ENCODE assay signal across 8 cellular contexts in the genomic region with DNA sequence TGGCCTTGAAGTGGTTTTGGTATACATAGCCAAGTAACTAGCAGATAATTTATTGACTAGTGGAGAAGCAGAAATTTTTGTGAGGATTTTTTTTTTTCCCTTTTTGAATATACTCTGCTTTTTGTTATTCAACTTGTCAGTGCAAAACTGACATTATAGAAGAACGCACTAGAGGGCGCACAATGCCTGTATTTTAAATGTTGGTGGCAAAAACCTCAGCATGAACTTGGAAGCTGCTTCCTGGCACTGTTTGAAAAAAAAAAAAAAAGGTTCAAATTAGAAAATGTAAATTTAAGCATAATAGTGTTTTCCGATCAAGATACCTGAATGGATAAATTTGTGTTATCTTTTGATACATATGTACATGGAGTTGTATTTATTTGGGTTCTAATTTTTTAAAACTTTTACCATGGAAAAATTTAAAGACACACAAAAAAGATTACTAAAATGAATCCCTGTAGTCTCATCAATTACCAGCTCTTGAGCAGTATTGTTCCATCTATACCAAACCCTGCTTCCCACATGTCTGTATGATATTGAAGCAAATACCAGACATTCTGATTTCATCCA. TPM values are rescaled to one million over a fixed set of nuclear protein-coding genes. Genes with fewer than 3 reads are reported as not detected.
A peak's percentile ranks its signal among the peaks of the same experiment; 100 is the strongest.
DNase-seq lines count a peak whose midpoint lies in the region; ATAC-seq and TF ChIP-seq lines count a peak whose summit lies in the region.

No MANE protein-coding gene starts in this region.

- TF ChIP-seq CTCF in CD4-positive, alpha-beta T cell (IDR thresholded peaks at IDR 0.05) = peak; percentile 90
- peak; percentile 75 to 94 for TF ChIP-seq CTCF in GM23338 (conservative IDR thresholded peaks at IDR 0.05; ENCODE audit: low read depth in 2 of 2)

- H2AFZ ChIP-seq in GM23338 = no peak overlapping the region

- CTCF ChIA-PET in CD4-positive, alpha-beta T cell (lab: Charles Lee) = interaction anchor here (0.7 to 3.5 kb wide), 17 partner anchors 17 to 546 kb away, joined by 3 to 30 read pairs (median 3); no protein-coding TSS in a partner anchor

- no peak overlapping the region for H3K4me2 ChIP-seq in GM23338

- no peaks in the 10 kb centered on the region for H3K9me2 ChIP-seq in GM23338 (ENCODE audit: insufficient read depth)

- no peaks in the 10 kb centered on the region for H3K9me3 ChIP-seq in CD4-positive, alpha-beta T cell (ENCODE audit: control insufficient read depth, low read length)

- H3K27me3 Mint-ChIP-seq in CD4-positive, alpha-beta T cell = no peaks in the 10 kb centered on the region
- H3K27me3 Mint-ChIP-seq in GM23338 (ENCODE audit: insufficient read depth, low read depth, poor library complexity) = no peaks in the 10 kb centered on the region
- H3K27me3 Mint-ChIP-seq in memory B cell = no peaks in the 10 kb centered on the region

- H3K9me3 Mint-ChIP-seq in CD4-positive, alpha-beta T cell = no peaks in the 10 kb centered on the region
- no peaks in the 10 kb centered on the region for H3K9me3 Mint-ChIP-seq in GM23338
- no peaks in the 10 kb centered on the region for H3K9me3 Mint-ChIP-seq in memory B cell

- no peaks in the 10 kb centered on the region for H3K27me3 ChIP-seq in CD4-positive, alpha-beta T cell (ENCODE audit: control insufficient read depth, insufficient read depth, low read length)
- H3K27me3 ChIP-seq in GM23338 (ENCODE audit: insufficient read depth) = no peaks in the 10 kb centered on the region

- no peaks in the 10 kb centered on the region for H3K79me2 ChIP-seq in GM23338 (replicated peaks; ENCODE audit: insufficient read depth)

- no peak overlapping the region for H3K4me3 ChIP-seq in GM23338

- no peak overlapping the region for H3K4me3 Mint-ChIP-seq in CD4-positive, alpha-beta T cell
- H3K4me3 Mint-ChIP-seq in GM23338 = no peak overlapping the region
- H3K4me3 Mint-ChIP-seq in memory B cell = no peak overlapping the region

- peak; percentile 24 to 62 (median 50) for DNase-seq in CD4-positive, alpha-beta T cell
- DNase-seq in GM23338 (ENCODE audit: low spot score) (peak; percentile 84), NCI-H2227 treated with DMSO at 0.1 percent for 48 hours (lab: John Stamatoyannopoulos, UW) (peak; percentile 23), ecto neural progenitor cell (ENCODE audit: low spot score) (peak; percentile 60), memory B cell (ENCODE audit: low spot score in 2 of 2) (peak; percentile 46 to 57)
- peak; percentile 70 for DNase-seq in activated CD4-positive, alpha-beta T cell treated with anti-CD3 and anti-CD28 coated beads for 48 hours
- DNase-seq in stimulated activated CD8-positive, alpha-beta memory T cell treated with anti-CD3 and anti-CD28 coated beads, Interleukin-7, amount 100 ng/mL, for 24 hours (ENCODE audit: low read depth) = peak; percentile 29

- H3K27ac Mint-ChIP-seq in CD4-positive, alpha-beta T cell = peak overlapping the region; percentile 17
- H3K27ac Mint-ChIP-seq in GM23338 (no peak overlapping the region), memory B cell (peak overlapping the region; percentile 58)

- POLR2A ChIA-PET in CD4-positive, alpha-beta T cell (lab: Charles Lee) = interaction anchor here (0.8 to 1.7 kb wide), 3 partner anchors 25 to 101 kb away, joined by 3 to 6 read pairs (median 3); no protein-coding TSS in a partner anchor

- peaks cover 14% of the 10 kb centered on the region for H3K36me3 Mint-ChIP-seq in CD4-positive, alpha-beta T cell (ENCODE audit: low read depth)
- peaks cover 10% of the 10 kb centered on the region; the same call in 2 of the 3 replicates for H3K36me3 Mint-ChIP-seq in GM23338 (ENCODE audit: low read depth)
- H3K36me3 Mint-ChIP-seq in memory B cell = peaks cover 9% of the 10 kb centered on the region

- peaks cover 12% of the 10 kb centered on the region for H3K4me1 ChIP-seq in GM23338 (ENCODE audit: insufficient read depth)

- H3K4me1 Mint-ChIP-seq in CD4-positive, alpha-beta T cell (ENCODE audit: low read depth) = peaks cover 41% of the 10 kb centered on the region
- H3K4me1 Mint-ChIP-seq in GM23338 = peaks cover 18% of the 10 kb centered on the region; the same call in 2 of the 3 replicates
- peaks cover 8% of the 10 kb centered on the region for H3K4me1 Mint-ChIP-seq in memory B cell

- H3F3A ChIP-seq in GM23338 (replicated peaks; ENCODE audit: low read depth) = no peaks in the 10 kb centered on the region

- no peaks in the 10 kb centered on the region for H3K36me3 ChIP-seq in GM23338 (ENCODE audit: insufficient read depth)

- intact Hi-C loops in CD4-positive, alpha-beta T cell (cut with DNase I, micrococcal nuclease) = loop anchor here (1.0 to 10.0 kb wide), 4 partner anchors 96 to 540 kb away; a partner anchor contains a TSS

- peak; percentile 67 for ATAC-seq in CD4-positive, alpha-beta T cell (ENCODE audit: poor library complexity)
- ATAC-seq in GM23338 = no peak
- peak; percentile 32 for ATAC-seq in memory B cell (ENCODE audit: low read depth)
- no peak for ATAC-seq in GM21529 (IDR thresholded peaks at IDR 0.05; ENCODE audit: unreplicated experiment)

- 0 out of 2 replicates have a peak, but pooled peaks cover 2% of the 10 kb centered on the region for H4K20me1 ChIP-seq in GM23338 (replicated peaks; ENCODE audit: insufficient read depth)

- H3K27ac ChIP-seq in CD4-positive, alpha-beta T cell (ENCODE audit: low read depth, low read length) = no peak overlapping the region
- no peak overlapping the region for H3K27ac ChIP-seq in GM23338 (ENCODE audit: low read depth)

TF ChIP-seq in GM23338, 12 proteins besides CTCF, POLR2A, EP300 and RAD21:
- TF ChIP-seq EZH2 (IDR thresholded peaks at IDR 0.05; ENCODE audit: low read depth, unreplicated experiment) = no peak
- TF ChIP-seq, protein P1, sequence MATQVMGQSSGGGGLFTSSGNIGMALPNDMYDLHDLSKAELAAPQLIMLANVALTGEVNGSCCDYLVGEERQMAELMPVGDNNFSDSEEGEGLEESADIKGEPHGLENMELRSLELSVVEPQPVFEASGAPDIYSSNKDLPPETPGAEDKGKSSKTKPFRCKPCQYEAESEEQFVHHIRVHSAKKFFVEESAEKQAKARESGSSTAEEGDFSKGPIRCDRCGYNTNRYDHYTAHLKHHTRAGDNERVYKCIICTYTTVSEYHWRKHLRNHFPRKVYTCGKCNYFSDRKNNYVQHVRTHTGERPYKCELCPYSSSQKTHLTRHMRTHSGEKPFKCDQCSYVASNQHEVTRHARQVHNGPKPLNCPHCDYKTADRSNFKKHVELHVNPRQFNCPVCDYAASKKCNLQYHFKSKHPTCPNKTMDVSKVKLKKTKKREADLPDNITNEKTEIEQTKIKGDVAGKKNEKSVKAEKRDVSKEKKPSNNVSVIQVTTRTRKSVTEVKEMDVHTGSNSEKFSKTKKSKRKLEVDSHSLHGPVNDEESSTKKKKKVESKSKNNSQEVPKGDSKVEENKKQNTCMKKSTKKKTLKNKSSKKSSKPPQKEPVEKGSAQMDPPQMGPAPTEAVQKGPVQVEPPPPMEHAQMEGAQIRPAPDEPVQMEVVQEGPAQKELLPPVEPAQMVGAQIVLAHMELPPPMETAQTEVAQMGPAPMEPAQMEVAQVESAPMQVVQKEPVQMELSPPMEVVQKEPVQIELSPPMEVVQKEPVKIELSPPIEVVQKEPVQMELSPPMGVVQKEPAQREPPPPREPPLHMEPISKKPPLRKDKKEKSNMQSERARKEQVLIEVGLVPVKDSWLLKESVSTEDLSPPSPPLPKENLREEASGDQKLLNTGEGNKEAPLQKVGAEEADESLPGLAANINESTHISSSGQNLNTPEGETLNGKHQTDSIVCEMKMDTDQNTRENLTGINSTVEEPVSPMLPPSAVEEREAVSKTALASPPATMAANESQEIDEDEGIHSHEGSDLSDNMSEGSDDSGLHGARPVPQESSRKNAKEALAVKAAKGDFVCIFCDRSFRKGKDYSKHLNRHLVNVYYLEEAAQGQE (IDR thresholded peaks at IDR 0.05; ENCODE audit: unreplicated experiment) = no peak
- no peak for TF ChIP-seq NANOG (IDR thresholded peaks at IDR 0.05; ENCODE audit: borderline replicate concordance)
- no peak for TF ChIP-seq ZNF114 (CRISPR knock-in tag; IDR thresholded peaks at IDR 0.05)

RNA-seq across cellular contexts. Expression of a gene that starts 56.0 kb away (rescaled TPM):
- 10 to 100 TPM; 26.9 to 30.2 TPM for total RNA-seq in CD4-positive, alpha-beta T cell
- total RNA-seq in GM23338 (2014; rRNA removed; shearing (Covaris generic)) = 28.5 and 40.2 TPM in 2 replicates
- 20.5 and 24.8 TPM in 2 replicates for polyA plus RNA-seq in GM23338 (2016; fragmentation: Nextera tagmentation; extraction: Ambion mirVana)

Comparison
In these comparisons a context has a peak if more than half of its experiments do, and no peak if none do; other contexts are left out.
1. ATAC-seq: peak in CD4-positive, alpha-beta T cell (single experiment) and memory B cell (single experiment); none in GM23338 (single experiment) and GM21529 (single experiment).
2. DNase-seq: peak in every context shown above with its lines; median percentile 84 in GM23338; 70 in activated CD4-positive, alpha-beta T cell treated with anti-CD3 and anti-CD28 coated beads for 48 hours; 60 in ecto neural progenitor cell; 52 in memory B cell; 50 in CD4-positive, alpha-beta T cell; 29 in stimulated activated CD8-positive, alpha-beta memory T cell treated with anti-CD3 and anti-CD28 coated beads, Interleukin-7, amount 100 ng/mL, for 24 hours; 23 in NCI-H2227 treated with DMSO at 0.1 percent for 48 hours.